In genomic region chr21:33025471-33026298, GRCh38 we compare ENCODE assay signal across 10 cellular contexts. TPM values are rescaled to one million over a fixed set of nuclear protein-coding genes. Genes with fewer than 3 reads are reported as not detected.
DNase-seq lines count a peak whose midpoint lies in the region; ATAC-seq and TF ChIP-seq lines count a peak whose summit lies in the region.
"Had no signal": no experiment of that assay in that cellular context is flagged by ENCODE, and none has a peak within 500 bp of the region (broad histone marks: within the 10 kb centered on the region; RNA-seq: fewer than 3 reads in every experiment).

TSS of gene OLIG2 (plus strand) at chr21:33025935. CDS start at chr21:33026863, 928 bp downstream.

- H3K27me3 Mint-ChIP-seq in activated naive CD8-positive, alpha-beta T cell treated with anti-CD3 and anti-CD28 coated beads, Interleukin-2, amount 50 U/mL, for 24 hours = peaks cover 84% of the 10 kb centered on the region
- peaks cover 38 to 93% (median 74%) of the 10 kb centered on the region in 5 donors for H3K27me3 Mint-ChIP-seq in naive thymus-derived CD8-positive, alpha-beta T cell

- no peak within 1 kb of the TSS for H3K27ac ChIP-seq in Peyer's patch
- H3K27ac ChIP-seq: VCaP had no signal

- H3K9me3 Mint-ChIP-seq in activated naive CD8-positive, alpha-beta T cell treated with anti-CD3 and anti-CD28 coated beads, Interleukin-2, amount 50 U/mL, for 24 hours = no peaks in the 10 kb centered on the region
- H3K9me3 Mint-ChIP-seq in naive thymus-derived CD8-positive, alpha-beta T cell = peaks cover 0 to 2% (median 0%) of the 10 kb centered on the region in 9 donors

- no peak for TF ChIP-seq CTCF in Peyer's patch (IDR thresholded peaks at IDR 0.05)

- no peaks in the 10 kb centered on the region for H3K36me3 ChIP-seq in MG63
- no peaks in the 10 kb centered on the region for H3K36me3 ChIP-seq in Peyer's patch

- H3K9me3 ChIP-seq in MG63 (no peaks in the 10 kb centered on the region), Peyer's patch (no peaks in the 10 kb centered on the region)

- H3K27me3 ChIP-seq in MG63 (peaks cover 76% of the 10 kb centered on the region), Peyer's patch (peaks cover 0 to 77% of the 10 kb centered on the region in 2 donors)

- POLR2A ChIA-PET in naive thymus-derived CD8-positive, alpha-beta T cell (lab: Charles Lee) = no interaction called here

- H3K4me3 Mint-ChIP-seq in activated naive CD8-positive, alpha-beta T cell treated with anti-CD3 and anti-CD28 coated beads, Interleukin-2, amount 50 U/mL, for 24 hours = peak within 1 kb of the TSS; percentile 7
- H3K4me3 Mint-ChIP-seq in naive thymus-derived CD8-positive, alpha-beta T cell = peak within 1 kb of the TSS; percentile 14 to 79 (median 66)

- peak within 1 kb of the TSS; percentile 41 for H3K27ac Mint-ChIP-seq in activated naive CD8-positive, alpha-beta T cell treated with anti-CD3 and anti-CD28 coated beads, Interleukin-2, amount 50 U/mL, for 24 hours
- peak within 1 kb of the TSS in 1 of 10 donors; percentile 24 for H3K27ac Mint-ChIP-seq in naive thymus-derived CD8-positive, alpha-beta T cell

- H3K36me3 Mint-ChIP-seq in activated naive CD8-positive, alpha-beta T cell treated with anti-CD3 and anti-CD28 coated beads, Interleukin-2, amount 50 U/mL, for 24 hours (ENCODE audit: low read depth) = no peaks in the 10 kb centered on the region
- H3K36me3 Mint-ChIP-seq in naive thymus-derived CD8-positive, alpha-beta T cell = peaks cover 0 to 3% (median 0%) of the 10 kb centered on the region in 3 donors

- no peak for TF ChIP-seq POLR2A in Peyer's patch (IDR thresholded peaks at IDR 0.05)

- peak within 1 kb of the TSS; percentile 29 for H3K4me3 ChIP-seq in MG63
- H3K4me3 ChIP-seq in Peyer's patch = no peak within 1 kb of the TSS

- ATAC-seq in activated naive CD8-positive, alpha-beta T cell treated with anti-CD3 and anti-CD28 coated beads, Interleukin-2, amount 50 U/mL, for 24 hours = no peak
- ATAC-seq in naive thymus-derived CD8-positive, alpha-beta T cell = no peak
- ATAC-seq in GM19023 (IDR thresholded peaks at IDR 0.05; ENCODE audit: unreplicated experiment) (no peak), GM18520 (IDR thresholded peaks at IDR 0.05; ENCODE audit: unreplicated experiment) (no peak)

- H3K4me1 ChIP-seq in Peyer's patch = peaks cover 0 to 44% (median 2%) of the 10 kb centered on the region in 4 donors

- peak; percentile 49 for DNase-seq in COLO829 (ENCODE audit: low spot score)
- DNase-seq in MG63 = peak; percentile 57
- peak; percentile 13 for DNase-seq in activated naive CD8-positive, alpha-beta T cell treated with anti-CD3 and anti-CD28 coated beads, Interleukin-2, amount 50 U/mL, for 24 hours
- DNase-seq in naive thymus-derived CD8-positive, alpha-beta T cell = no peak
- no peak for DNase-seq in Peyer's patch
- no peak for DNase-seq in cardiac septum (ENCODE audit: low spot score)

- intact Hi-C loops in cardiac septum (cut with DNase I) = no loop called here

- peaks cover 43% of the 10 kb centered on the region for H3K4me1 Mint-ChIP-seq in activated naive CD8-positive, alpha-beta T cell treated with anti-CD3 and anti-CD28 coated beads, Interleukin-2, amount 50 U/mL, for 24 hours
- peaks cover 27 to 61% (median 56%) of the 10 kb centered on the region in 4 donors for H3K4me1 Mint-ChIP-seq in naive thymus-derived CD8-positive, alpha-beta T cell

RNA-seq across cellular contexts. Expression of gene OLIG2, which starts in this region (rescaled TPM):
- not detected in 2 replicates for total RNA-seq in MG63 (2014; rRNA removed; shearing (Covaris generic); ENCODE audit: low replicate concordance)
- not detected for total RNA-seq in naive thymus-derived CD8-positive, alpha-beta T cell
- not detected for polyA plus RNA-seq in naive thymus-derived CD8-positive, alpha-beta T cell
- not detected for total RNA-seq in Peyer's patch
- total RNA-seq in cardiac septum = not detected
- total RNA-seq: kidney epithelial cell had no signal

Comparison
In these comparisons a context has a peak if more than half of its experiments do, and no peak if none do; other contexts are left out.
1. Peak in DNase-seq and H3K4me3 ChIP-seq in MG63; RNA of the gene not detected or under 1 TPM.
2. DNase-seq: peak in COLO829 (single experiment) and activated naive CD8-positive, alpha-beta T cell treated with anti-CD3 and anti-CD28 coated beads, Interleukin-2, amount 50 U/mL, for 24 hours (single experiment); none in naive thymus-derived CD8-positive, alpha-beta T cell (0 of 10), Peyer's patch (0 of 3) and cardiac septum (single experiment).